In the genomic region with DNA sequence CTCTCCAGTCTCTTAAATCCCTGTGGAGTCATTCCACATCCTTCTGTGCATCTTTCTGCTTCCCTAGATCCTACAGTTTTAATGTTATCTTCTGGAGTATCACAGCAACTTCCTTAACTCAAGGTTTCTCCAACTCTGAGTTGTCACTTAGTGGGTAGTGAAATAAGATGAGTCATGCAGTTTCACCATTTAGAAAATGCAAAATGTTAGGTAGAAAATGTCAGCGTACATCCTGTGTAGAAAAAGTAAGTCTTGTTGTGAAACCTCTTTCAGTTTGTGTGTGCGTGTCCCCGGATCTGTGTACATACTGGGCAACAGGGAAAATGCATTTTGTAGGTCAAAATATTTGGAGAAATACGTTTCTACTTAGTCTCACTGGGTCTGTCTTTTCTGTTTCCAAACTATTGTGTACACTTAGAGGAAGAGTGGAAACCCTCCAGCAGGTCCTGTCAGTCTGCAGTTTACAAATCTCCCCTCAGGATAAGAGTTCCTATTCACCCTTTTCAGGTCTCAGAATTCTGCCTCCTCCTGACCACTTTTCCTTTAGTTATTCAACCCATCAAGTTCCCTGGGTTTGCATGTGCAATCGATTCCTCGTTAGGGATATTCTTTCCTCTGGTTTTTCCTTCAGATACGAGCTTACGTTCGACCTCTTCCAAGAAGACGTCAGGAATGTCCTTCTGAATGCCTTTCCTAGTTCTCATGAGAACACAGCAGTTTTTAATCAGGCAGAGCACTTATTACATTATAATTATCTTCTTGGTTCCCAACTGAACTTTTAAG, we compare ENCODE assay signal across 7 cellular contexts.
DNase-seq lines count a peak whose midpoint lies in the region; ATAC-seq and TF ChIP-seq lines count a peak whose summit lies in the region.

No MANE protein-coding gene starts in this region.

- peaks cover 22% of the 10 kb centered on the region for H3K79me2 ChIP-seq in GM23248 (ENCODE audit: insufficient read depth)

- H3K27me3 Mint-ChIP-seq in activated B cell treated with CpG ODN at 0.5 μM for 24 hours = no peaks in the 10 kb centered on the region

- peaks cover 3% of the 10 kb centered on the region for H3K4me1 Mint-ChIP-seq in activated B cell treated with CpG ODN at 0.5 μM for 24 hours

- DNase-seq in GM13976 (ENCODE audit: low spot score) (peak; percentile 60), GM23248 (peak; percentile 94), KG1 (lab: John Stamatoyannopoulos, UW) (peak; percentile 39), activated B cell treated with CpG ODN at 0.5 μM for 24 hours (no peak), globus pallidus (ENCODE audit: low spot score) (peak; percentile 58), prostate gland (ENCODE audit: low spot score) (no peak)
- DNase-seq in activated CD4-positive, CD25-positive, alpha-beta regulatory T cell (lab: John Stamatoyannopoulos, UW) = no peak

- intact Hi-C loops in activated B cell treated with CpG ODN at 0.5 μM for 24 hours (cut with micrococcal nuclease) = loop anchor here (1.0 kb wide), 2 partner anchors 10 to 19 kb away; no protein-coding TSS in a partner anchor
- intact Hi-C loops in prostate gland (cut with DNase I) = loop anchor here (2.0 kb wide), 1 partner anchor 154 kb away; a partner anchor contains a TSS

- POLR2A ChIA-PET in activated B cell treated with CpG ODN at 0.5 μM for 24 hours (lab: Charles Lee) = interaction anchor here (1.0 to 2.8 kb wide), 11 partner anchors 10 to 344 kb away, joined by 3 to 82 read pairs (median 8); no protein-coding TSS in a partner anchor

- H3K9me3 Mint-ChIP-seq in activated B cell treated with CpG ODN at 0.5 μM for 24 hours = no peaks in the 10 kb centered on the region

- in situ Hi-C loops in GM13976 (cut with MboI; ENCODE audit: low sequenced_read_pairs, unreplicated experiment) (no loop called here), GM23248 (cut with MboI) (no loop called here)

- H3F3A ChIP-seq in GM23248 (ENCODE audit: insufficient read depth) = peaks cover 65% of the 10 kb centered on the region

- H3K36me3 ChIP-seq in GM23248 (ENCODE audit: low read depth) (no peaks in the 10 kb centered on the region), prostate gland (no peaks in the 10 kb centered on the region)

- WGBS in GM23248 (ENCODE audit: low coverage in 1 of 2, low lambda C conversion rate in 2 of 2, missing lambda C conversion rate in 2 of 2), 2 experiments = 1 to 2% methylated on average over 10 of the region's 10 CpGs
- 3% methylated on average over 10 of the region's 10 CpGs for WGBS in prostate gland

- no peak for TF ChIP-seq POLR2A in prostate gland (IDR thresholded peaks at IDR 0.05)

- peak overlapping the region; percentile 95 for H3K9ac ChIP-seq in GM23248

- peak overlapping the region; percentile 100 for H3K27ac ChIP-seq in GM23248
- H3K27ac ChIP-seq in prostate gland = peak overlapping the region; percentile 85 to 88

- peak overlapping the region; percentile 93 for H3K4me2 ChIP-seq in GM23248 (ENCODE audit: unreplicated experiment)

- peak; percentile 73 for ATAC-seq in activated B cell treated with CpG ODN at 0.5 μM for 24 hours (ENCODE audit: low read depth)

- H3K4me3 Mint-ChIP-seq in activated B cell treated with CpG ODN at 0.5 μM for 24 hours = no peak overlapping the region

- H3K9me3 ChIP-seq in GM23248 (ENCODE audit: low read depth) (no peaks in the 10 kb centered on the region), prostate gland (no peaks in the 10 kb centered on the region)

- H3K27ac Mint-ChIP-seq in activated B cell treated with CpG ODN at 0.5 μM for 24 hours = no peak overlapping the region

- CTCF ChIA-PET in activated B cell treated with CpG ODN at 0.5 μM for 24 hours (lab: Charles Lee) = interaction anchor here (0.7 to 1.6 kb wide), 5 partner anchors 9 to 149 kb away, joined by 3 to 15 read pairs (median 4); no protein-coding TSS in a partner anchor

- H3K4me1 ChIP-seq in GM23248 (ENCODE audit: insufficient read depth) (peaks cover 43% of the 10 kb centered on the region), prostate gland (replicated peaks) (peaks cover 20% of the 10 kb centered on the region)

- H2AFZ ChIP-seq in GM23248 = no peak overlapping the region

- H3K4me3 ChIP-seq in GM23248 (peak overlapping the region; percentile 73), prostate gland (peak overlapping the region in 1 of 2 donors; percentile 12)

- no peaks in the 10 kb centered on the region for H3K27me3 ChIP-seq in GM23248 (replicated peaks; ENCODE audit: insufficient read depth)
- H3K27me3 ChIP-seq in prostate gland (replicated peaks; ENCODE audit: insufficient read depth) = no peaks in the 10 kb centered on the region

- no peaks in the 10 kb centered on the region for H3K36me3 Mint-ChIP-seq in activated B cell treated with CpG ODN at 0.5 μM for 24 hours (ENCODE audit: low read depth)

- no peak for TF ChIP-seq CTCF in GM13976 (IDR thresholded peaks at IDR 0.05; ENCODE audit: borderline replicate concordance, control extremely low read depth, extremely low read depth, insufficient read depth, missing control alignments)
- TF ChIP-seq CTCF in activated B cell treated with CpG ODN at 0.5 μM for 24 hours (IDR thresholded peaks at IDR 0.05) = no peak
- TF ChIP-seq CTCF in prostate gland (IDR thresholded peaks at IDR 0.05) = no peak

- H3K9me2 ChIP-seq in GM23248 (ENCODE audit: insufficient read depth) = no peaks in the 10 kb centered on the region

- H4K20me1 ChIP-seq in GM23248 (ENCODE audit: insufficient read depth) = no peaks in the 10 kb centered on the region

Comparison
In these comparisons a context has a peak if more than half of its experiments do, and no peak if none do; other contexts are left out.
1. DNase-seq: peak in GM13976 (single experiment), GM23248 (single experiment), KG1 (single experiment) and globus pallidus (single experiment); none in activated B cell treated with CpG ODN at 0.5 μM for 24 hours (single experiment), prostate gland (single experiment) and activated CD4-positive, CD25-positive, alpha-beta regulatory T cell (0 of 4).